In the genomic region with DNA sequence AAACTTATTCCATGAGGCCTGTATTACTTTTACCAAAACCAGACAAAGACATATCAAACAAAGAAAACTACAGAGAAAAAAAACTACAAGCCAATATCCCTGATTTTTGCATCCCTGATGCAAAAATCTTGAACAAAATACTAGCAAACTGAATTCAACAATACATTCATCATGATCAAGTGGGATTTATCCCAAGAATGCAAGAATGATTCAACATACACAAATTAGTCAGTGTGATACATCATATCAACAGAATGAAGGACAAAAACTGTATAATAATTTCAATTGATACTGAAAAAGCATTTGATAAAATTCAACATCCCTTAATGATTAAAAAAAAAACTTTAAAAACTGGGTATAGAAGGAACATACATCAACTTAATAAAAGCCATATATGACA, we compare ENCODE assay signal across 16 cellular contexts.
DNase-seq lines count a peak whose midpoint lies in the region; ATAC-seq and TF ChIP-seq lines count a peak whose summit lies in the region.
"Had no signal": no experiment of that assay in that cellular context is flagged by ENCODE, and none has a peak within 500 bp of the region (broad histone marks: within the 10 kb centered on the region; RNA-seq: fewer than 3 reads in every experiment).

No MANE protein-coding gene starts in this region.

- no peak overlapping the region for H3K4me2 ChIP-seq in PC-3 (ENCODE audit: low read length)
- H3K4me2 ChIP-seq: A549; BLaER1 treated with 17β-estradiol and CSF1 and Interleukin-3, amounts not matched to agents 10 nM and 100 nM; GM23338 had no signal

- no peaks in the 10 kb centered on the region for H3K79me2 ChIP-seq in PC-3 (ENCODE audit: low read length)

- H4K20me1 ChIP-seq in PC-3 (ENCODE audit: low read length): no peaks in the 10 kb centered on the region
- H4K20me1 ChIP-seq: BLaER1 treated with 17β-estradiol and CSF1 and Interleukin-3, amounts not matched to agents 10 nM and 100 nM had no signal

- H3F3A ChIP-seq in PC-3 (ENCODE audit: low read length, unreplicated experiment): no peaks in the 10 kb centered on the region

- no peak overlapping the region for H3K27ac ChIP-seq in PC-3 (ENCODE audit: low read length)
- H3K27ac ChIP-seq: A549; BLaER1 treated with 17β-estradiol and CSF1 and Interleukin-3, amounts not matched to agents 10 nM and 100 nM; HL-60 had no signal

- H3K9me3 ChIP-seq in PC-3 (ENCODE audit: low read length): no peaks in the 10 kb centered on the region; the same call in 1 of the 2 replicates

- no peak for TF ChIP-seq CTCF in PC-3 (conservative IDR thresholded peaks at IDR 0.05; ENCODE audit: low read depth, low read length)
- no peak for TF ChIP-seq CTCF in fibroblast of mammary gland (conservative IDR thresholded peaks at IDR 0.05; ENCODE audit: control insufficient read depth, insufficient read depth, low read depth, low read length)

- H3K4me3 ChIP-seq in PC-3 (ENCODE audit: low read length) (no peak overlapping the region), fibroblast of mammary gland (ENCODE audit: control insufficient read depth, low read depth, low read length) (no peak overlapping the region)
- H3K4me3 ChIP-seq: A549; BLaER1 treated with 17β-estradiol and CSF1 and Interleukin-3, amounts not matched to agents 10 nM and 100 nM; GM12878; GM23338; HAP-1 had no signal

- POLR2A ChIA-PET in PC-3 (lab: Charles Lee; ENCODE audit: unreplicated experiment): no interaction called here

- intact Hi-C loops in PC-3 (cut with micrococcal nuclease): no loop called here

- peaks cover 3% of the 10 kb centered on the region; the same call in 1 of the 2 replicates for H3K4me1 ChIP-seq in PC-3 (ENCODE audit: insufficient read depth, low read length)
- H3K4me1 ChIP-seq: A549; BLaER1 treated with 17β-estradiol and CSF1 and Interleukin-3, amounts not matched to agents 10 nM and 100 nM had no signal

- H2AFZ ChIP-seq in PC-3 (ENCODE audit: low read length): no peak overlapping the region
- H2AFZ ChIP-seq: GM23338 had no signal

- ATAC-seq in PC-3 (no peak; the same call in 1 of the 2 replicates), GM18873 (IDR thresholded peaks at IDR 0.05; ENCODE audit: low FRiP score, unreplicated experiment) (no peak)
- ATAC-seq: A549, GM12878, GM23338 had no signal

- no peak overlapping the region for H3K9ac ChIP-seq in PC-3 (ENCODE audit: low read length)
- H3K9ac ChIP-seq: BLaER1 treated with 17β-estradiol and CSF1 and Interleukin-3, amounts not matched to agents 10 nM and 100 nM had no signal

- H3K27me3 ChIP-seq in PC-3 (ENCODE audit: low read length): no peaks in the 10 kb centered on the region
- H3K27me3 ChIP-seq: BLaER1 treated with 17β-estradiol and CSF1 and Interleukin-3, amounts not matched to agents 10 nM and 100 nM had no signal

- 0 out of 2 replicates have a peak, but pooled peaks cover 3% of the 10 kb centered on the region for H3K36me3 ChIP-seq in PC-3 (ENCODE audit: low read depth, low read length)
- H3K36me3 ChIP-seq: BLaER1 treated with 17β-estradiol and CSF1 and Interleukin-3, amounts not matched to agents 10 nM and 100 nM; HAP-1 had no signal

- BruUV-seq in PC-3 (replicated peaks; lab: Mats Ljungman, UMichigan): no TSS peak

- DNase-seq in HCEC 1CT (peak; percentile 52), PC-3 (peak; percentile 29), fibroblast of mammary gland (ENCODE audit: low read depth) (peak; percentile 36), HPDE6-E6E7 (ENCODE audit: extremely low spot score) (no peak), NCI-H1048 (lab: John Stamatoyannopoulos, UW) (no peak)
- DNase-seq: CD4-positive, CD25-positive, alpha-beta regulatory T cell; DMS53; HFFc6; KG1 had no signal

- H3K9me2 ChIP-seq in PC-3 (replicated peaks; ENCODE audit: low read length): no peaks in the 10 kb centered on the region

- CTCF ChIA-PET in PC-3 (lab: Charles Lee): no interaction called here

Comparison
In these comparisons a context has a peak if more than half of its experiments do, and no peak if none do; other contexts are left out.
1. DNase-seq: peak in HCEC 1CT (single experiment), PC-3 (single experiment) and fibroblast of mammary gland (single experiment); none in HPDE6-E6E7 (single experiment) and NCI-H1048 (single experiment).